ENCODE assay signal across 28 cellular contexts in the genomic region with DNA sequence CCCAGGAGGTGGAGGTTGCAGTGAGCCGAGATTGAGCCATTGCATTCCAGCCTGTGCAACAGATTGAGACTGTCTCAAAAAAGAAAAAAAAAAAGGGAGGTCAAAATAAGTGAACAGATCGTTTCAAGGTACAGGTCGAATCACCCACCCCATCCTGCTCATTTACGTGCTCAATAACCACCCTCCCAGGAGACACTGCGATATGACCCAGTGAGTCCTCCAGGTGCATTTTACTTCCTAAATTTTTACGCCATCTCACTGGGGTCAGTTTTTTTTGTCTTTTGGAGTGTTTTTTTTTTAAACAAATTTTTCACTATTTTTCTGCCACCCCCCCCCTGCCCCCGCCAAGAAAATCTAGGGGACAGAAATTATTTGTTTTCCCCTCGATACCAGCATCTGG.
"Had no signal": no experiment of that assay in that cellular context is flagged by ENCODE, and none has a peak within 500 bp of the region (broad histone marks: within the 10 kb centered on the region; RNA-seq: fewer than 3 reads in every experiment).

No MANE protein-coding gene starts in this region.

- H3K4me1 ChIP-seq: ascending aorta, colonic mucosa, gastrocnemius medialis, parathyroid adenoma had no signal

- H3K4me2 ChIP-seq: hepatocyte, neural progenitor cell, smooth muscle cell had no signal

- DNase-seq: activated CD4-positive, alpha-beta T cell treated with anti-CD3 and anti-CD28 coated beads for 48 hours; activated CD4-positive, alpha-beta T cell treated with anti-CD3 and anti-CD28 coated beads, Interleukin-2, amount 50 U/mL, for 48 hours; activated CD8-positive, alpha-beta memory T cell treated with anti-CD3 and anti-CD28 coated beads for 24 hours; activated effector memory CD4-positive, alpha-beta T cell treated with anti-CD3 and anti-CD28 coated beads, Interleukin-2, amount 50 U/mL, for 16 hours; activated naive CD4-positive, alpha-beta T cell treated with anti-CD3 and anti-CD28 coated beads, Interleukin-2, amount 10 ng/mL, durations not matched to agents 7 days and 5 days; activated naive CD8-positive, alpha-beta T cell treated with anti-CD3 and anti-CD28 coated beads, Interleukin-2, amount 10 ng/mL, durations not matched to agents 7 days and 5 days; activated T-cell treated with anti-CD3 and anti-CD28 coated beads, Interleukin-2, amount 50 U/mL, for 1 hour; cerebellar nuclear complex; colonic mucosa; effector CD8-positive, alpha-beta T cell; erythroblast; gastrocnemius medialis; islet precursor cell; left ventricle myocardium superior; occipital lobe; stimulated activated CD4-positive, alpha-beta T cell treated with anti-CD3 and anti-CD28 coated beads, Interleukin-2, amount 100 ng/mL, for 24 hours; stimulated activated naive CD4-positive, alpha-beta T cell had no signal

- H3K9me3 ChIP-seq: ascending aorta, colonic mucosa, gastrocnemius medialis, right atrium auricular region had no signal

- H3K27me3 ChIP-seq: ascending aorta, cardiac muscle cell, colonic mucosa, gastrocnemius medialis, hepatocyte, neural progenitor cell, right atrium auricular region, tibial nerve had no signal

- H3K27ac Mint-ChIP-seq: activated naive CD4-positive, alpha-beta T cell treated with anti-CD3 and anti-CD28 coated beads, Interleukin-2, amount 10 ng/mL, durations not matched to agents 7 days and 5 days; activated naive CD8-positive, alpha-beta T cell treated with anti-CD3 and anti-CD28 coated beads, Interleukin-2, amount 10 ng/mL, durations not matched to agents 7 days and 5 days; activated T-helper 1 cell treated with anti-CD3 and anti-CD28 coated beads, Interleukin-12 subunit alpha, Interleukin-12 subunit beta, Interleukin-2, Interleukin-4 antibody, amounts not matched to agents 30 ng/mL and 10 ng/mL and 1 ng/mL, durations not matched to agents 14 hours and 24 hours and 36 hours; brain; neural progenitor cell had no signal

- H2AFZ ChIP-seq: hepatocyte, neural progenitor cell, parathyroid adenoma had no signal

- H3K4me3 Mint-ChIP-seq: activated naive CD4-positive, alpha-beta T cell treated with anti-CD3 and anti-CD28 coated beads, Interleukin-2, amount 10 ng/mL, durations not matched to agents 7 days and 5 days; activated naive CD8-positive, alpha-beta T cell treated with anti-CD3 and anti-CD28 coated beads, Interleukin-2, amount 10 ng/mL, durations not matched to agents 7 days and 5 days; activated T-helper 1 cell treated with anti-CD3 and anti-CD28 coated beads, Interleukin-12 subunit alpha, Interleukin-12 subunit beta, Interleukin-2, Interleukin-4 antibody, amounts not matched to agents 30 ng/mL and 10 ng/mL and 1 ng/mL, durations not matched to agents 14 hours and 24 hours and 36 hours; neural progenitor cell had no signal

- H3K36me3 ChIP-seq: ascending aorta, cardiac muscle cell, colonic mucosa, gastrocnemius medialis, right atrium auricular region, tibial nerve had no signal

- ATAC-seq: activated CD4-positive, CD25-positive, alpha-beta regulatory T cell treated with anti-CD3 and anti-CD28 coated beads, Interleukin-2, amount 50 U/mL, for 24 hours; gastrocnemius medialis; left ventricle myocardium superior had no signal

- H3K4me3 ChIP-seq: ascending aorta, cardiac muscle cell, colonic mucosa, gastrocnemius medialis, hepatocyte, neural progenitor cell, right atrium auricular region, smooth muscle cell, tibial nerve had no signal

- H3K27ac ChIP-seq: ascending aorta, cardiac muscle cell, colonic mucosa, gastrocnemius medialis, neural progenitor cell, parathyroid adenoma, right atrium auricular region, tibial nerve had no signal

- H3K79me2 ChIP-seq: parathyroid adenoma had no signal

- H3K27me3 Mint-ChIP-seq: activated naive CD4-positive, alpha-beta T cell treated with anti-CD3 and anti-CD28 coated beads, Interleukin-2, amount 10 ng/mL, durations not matched to agents 7 days and 5 days; activated naive CD8-positive, alpha-beta T cell treated with anti-CD3 and anti-CD28 coated beads, Interleukin-2, amount 10 ng/mL, durations not matched to agents 7 days and 5 days had no signal
